10 cellular contexts compared by ENCODE assay signal in genomic region chrX:49300703-49301102, GRCh38. TPM values are rescaled to one million over a fixed set of nuclear protein-coding genes. Genes with fewer than 3 reads are reported as not detected.
"Had no signal": no experiment of that assay in that cellular context is flagged by ENCODE, and none has a peak within 500 bp of the region (broad histone marks: within the 10 kb centered on the region; RNA-seq: fewer than 3 reads in every experiment).

No MANE protein-coding gene starts in this region.

- H3K9me3 ChIP-seq: HAP-1 had no signal

- ATAC-seq: HCT116, HepG2 had no signal

- H3K4me1 ChIP-seq: HAP-1 had no signal

- H3K4me3 Mint-ChIP-seq: HFFc6 had no signal

- H3K27ac Mint-ChIP-seq: HFFc6 had no signal

- DNase-seq: GM23248, GOT3, H7, HFFc6 had no signal

- H3K36me3 ChIP-seq: HAP-1 had no signal

- H3K9me3 Mint-ChIP-seq: HFFc6 had no signal

- H3K27ac ChIP-seq: GM23248, HL-60 had no signal

- H2AFZ ChIP-seq: GM23248 had no signal

- H3K4me3 ChIP-seq: GM23248, HAP-1 had no signal

RNA-seq across cellular contexts. Expression of gene GAGE10, which starts 2.7 kb away (rescaled TPM):
- total RNA-seq: GM23248, H4, H7, HepG2, HFFc6, HT1080 had no signal

RNA-seq across cellular contexts. Expression of gene GAGE12J, which starts 21.1 kb away (rescaled TPM):
- total RNA-seq: GM23248, H4, H7, HepG2, HFFc6 had no signal

RNA-seq across cellular contexts. Expression of gene GAGE13, which starts 30.7 kb away (rescaled TPM):
- total RNA-seq: GM23248, H4, H7, HepG2, HFFc6, HT1080 had no signal

RNA-seq across cellular contexts. Expression of gene FOXP3, which starts 36.2 kb away (rescaled TPM):
- total RNA-seq: GM23248, H4, HepG2, HT1080 had no signal
